ENCODE assay signal across 11 cellular contexts in the genomic region with DNA sequence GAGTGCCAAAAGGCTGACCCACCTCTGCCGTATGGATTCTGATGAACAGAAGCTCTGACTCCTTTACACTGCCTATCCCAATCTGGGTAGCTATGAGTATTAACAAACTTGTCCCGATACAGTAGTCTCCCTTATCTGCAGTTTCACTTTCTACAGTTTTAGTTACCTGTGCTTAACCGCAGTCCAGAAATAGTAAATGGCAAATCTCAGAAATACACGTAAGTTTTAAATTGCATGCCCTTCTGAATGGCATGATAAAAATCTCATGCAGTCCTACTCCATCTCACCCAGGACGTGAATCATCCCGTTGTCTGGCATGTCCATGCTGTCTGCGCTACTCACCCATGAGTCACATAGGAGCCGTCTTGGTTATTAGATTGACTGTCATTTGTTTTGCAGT.
A peak's percentile ranks its signal among the peaks of the same experiment; 100 is the strongest.
DNase-seq lines count a peak whose midpoint lies in the region; ATAC-seq and TF ChIP-seq lines count a peak whose summit lies in the region.
"Had no signal": no experiment of that assay in that cellular context is flagged by ENCODE, and none has a peak within 500 bp of the region (broad histone marks: within the 10 kb centered on the region; RNA-seq: fewer than 3 reads in every experiment).

No MANE protein-coding gene starts in this region.

- no peaks in the 10 kb centered on the region for H3K9me3 Mint-ChIP-seq in stimulated activated naive B cell treated with anti-CD40 and anti-IgM and Interleukin-4, amounts not matched to agents 10 μg/mL and 1 μg/mL and 100 μg/mL, for 72 hours
- H3K9me3 Mint-ChIP-seq: stimulated activated memory B cell treated with anti-CD40 and anti-IgM and Interleukin-4, amounts not matched to agents 10 μg/mL and 1 μg/mL and 100 μg/mL, for 72 hours had no signal

- no peaks in the 10 kb centered on the region for H4K20me1 ChIP-seq in SK-N-SH (ENCODE audit: insufficient read depth)

- no peak for ATAC-seq in stimulated activated naive B cell treated with anti-CD40 and anti-IgM and Interleukin-4, amounts not matched to agents 10 μg/mL and 1 μg/mL and 100 μg/mL, for 72 hours (replicated peaks)
- ATAC-seq: stimulated activated memory B cell treated with anti-CD40 and anti-IgM and Interleukin-4, amounts not matched to agents 10 μg/mL and 1 μg/mL and 100 μg/mL, for 72 hours had no signal

- H3K4me3 ChIP-seq in SK-N-SH (ENCODE audit: low read depth in 2 of 2, low read length in 1 of 2) (peak overlapping the region in 1 of 2 experiments; percentile 27; a peak in 2 of 4 replicates), fibroblast of pulmonary artery (replicated peaks; ENCODE audit: low read depth, low read length) (peak overlapping the region; percentile 12)

- peak in 1 of 2 experiments; percentile 91; a peak in 2 of 4 replicates for TF ChIP-seq EP300 in SK-N-SH (IDR thresholded peaks at IDR 0.05; ENCODE audit: borderline replicate concordance in 1 of 2, low read depth in 1 of 2, low read length in 1 of 2)

- no peaks in the 10 kb centered on the region for H3K27me3 ChIP-seq in SK-N-SH (ENCODE audit: insufficient read depth)

- H3K4me3 Mint-ChIP-seq in stimulated activated naive B cell treated with anti-CD40 and anti-IgM and Interleukin-4, amounts not matched to agents 10 μg/mL and 1 μg/mL and 100 μg/mL, for 72 hours = no peak overlapping the region
- H3K4me3 Mint-ChIP-seq: stimulated activated memory B cell treated with anti-CD40 and anti-IgM and Interleukin-4, amounts not matched to agents 10 μg/mL and 1 μg/mL and 100 μg/mL, for 72 hours had no signal

- no peaks in the 10 kb centered on the region for H3K36me3 Mint-ChIP-seq in stimulated activated naive B cell treated with anti-CD40 and anti-IgM and Interleukin-4, amounts not matched to agents 10 μg/mL and 1 μg/mL and 100 μg/mL, for 72 hours
- H3K36me3 Mint-ChIP-seq: stimulated activated memory B cell treated with anti-CD40 and anti-IgM and Interleukin-4, amounts not matched to agents 10 μg/mL and 1 μg/mL and 100 μg/mL, for 72 hours had no signal

- TF ChIP-seq CTCF in SK-N-SH (IDR thresholded peaks at IDR 0.05) (no peak), fibroblast of pulmonary artery (IDR thresholded peaks at IDR 0.05; ENCODE audit: low read length, missing control alignments) (no peak), GM13976 (IDR thresholded peaks at IDR 0.05; ENCODE audit: borderline replicate concordance, control extremely low read depth, extremely low read depth, insufficient read depth, missing control alignments) (no peak)

- H3K27me3 Mint-ChIP-seq in stimulated activated naive B cell treated with anti-CD40 and anti-IgM and Interleukin-4, amounts not matched to agents 10 μg/mL and 1 μg/mL and 100 μg/mL, for 72 hours = peaks cover 29 to 42% of the 10 kb centered on the region in 2 donors

- no peaks in the 10 kb centered on the region for H3K79me2 ChIP-seq in SK-N-SH (ENCODE audit: insufficient read depth)

- peak overlapping the region; percentile 5; the same call in 1 of the 2 replicates for H2AFZ ChIP-seq in SK-N-SH (ENCODE audit: low read depth)

- WGBS in SK-N-SH (ENCODE audit: low lambda C conversion rate) = 10% methylated on average over 8 of the region's 8 CpGs

- no peaks in the 10 kb centered on the region for H3K9me3 ChIP-seq in SK-N-SH

- H3K27ac ChIP-seq in SK-N-SH (ENCODE audit: low read depth in 2 of 2, low read length in 1 of 2) = peak overlapping the region; percentile 43 to 75; a peak in 3 of 4 replicates

- H3K9ac ChIP-seq in SK-N-SH = peak overlapping the region; percentile 45; the same call in 1 of the 2 replicates

- H3K9me2 ChIP-seq in SK-N-SH = no peaks in the 10 kb centered on the region

- peaks cover 30% of the 10 kb centered on the region for H3F3A ChIP-seq in SK-N-SH (replicated peaks; ENCODE audit: insufficient read depth)

- CTCF ChIA-PET in SK-N-SH (lab: Yijun Ruan, JAX) = interaction anchor here (0.6 to 2.4 kb wide), 2 partner anchors 15 to 413 kb away, joined by 3 to 14 read pairs; no protein-coding TSS in a partner anchor

- in situ Hi-C loops in GM13976 (cut with MboI; ENCODE audit: low sequenced_read_pairs, unreplicated experiment) = no loop called here

- H3K4me1 ChIP-seq in SK-N-SH (ENCODE audit: control insufficient read depth in 1 of 2, insufficient read depth in 2 of 2, low read depth in 1 of 2, low read length in 1 of 2) = peaks cover 0 to 28% of the 10 kb centered on the region in 2 experiments; a peak in 2 of 4 replicates

- no peak overlapping the region for H3K27ac Mint-ChIP-seq in stimulated activated naive B cell treated with anti-CD40 and anti-IgM and Interleukin-4, amounts not matched to agents 10 μg/mL and 1 μg/mL and 100 μg/mL, for 72 hours
- H3K27ac Mint-ChIP-seq: stimulated activated memory B cell treated with anti-CD40 and anti-IgM and Interleukin-4, amounts not matched to agents 10 μg/mL and 1 μg/mL and 100 μg/mL, for 72 hours had no signal

- no peak for TF ChIP-seq RAD21 in SK-N-SH (IDR thresholded peaks at IDR 0.05; ENCODE audit: low read length)

- H3K4me1 Mint-ChIP-seq in stimulated activated naive B cell treated with anti-CD40 and anti-IgM and Interleukin-4, amounts not matched to agents 10 μg/mL and 1 μg/mL and 100 μg/mL, for 72 hours = no peaks in the 10 kb centered on the region
- H3K4me1 Mint-ChIP-seq: stimulated activated memory B cell treated with anti-CD40 and anti-IgM and Interleukin-4, amounts not matched to agents 10 μg/mL and 1 μg/mL and 100 μg/mL, for 72 hours had no signal

- DNase-seq in 8988T (peak; percentile 38), HCEC 1CT (peak; percentile 86), SK-N-SH (no peak), fibroblast of pulmonary artery (ENCODE audit: low read depth) (peak; percentile 75), NCI-H345 treated with DMSO at 0.1 percent for 48 hours (lab: John Stamatoyannopoulos, UW; ENCODE audit: unreplicated experiment) (no peak), GM13976 (ENCODE audit: low spot score) (no peak), dermis blood vessel endothelial cell (no peak)
- DNase-seq in stimulated activated naive B cell treated with anti-CD40 and anti-IgM and Interleukin-4, amounts not matched to agents 10 μg/mL and 1 μg/mL and 100 μg/mL, for 72 hours = no peak
- DNase-seq: islet precursor cell, NCI-H524 had no signal

- H3K4me2 ChIP-seq in SK-N-SH = peak overlapping the region; percentile 57

- H3K36me3 ChIP-seq in SK-N-SH (replicated peaks in 1 of 2; ENCODE audit: control insufficient read depth in 1 of 2, insufficient read depth in 2 of 2, low read length in 1 of 2) = no peaks in the 10 kb centered on the region

- POLR2A ChIA-PET in SK-N-SH (lab: Yijun Ruan, JAX) = no interaction called here

TF ChIP-seq in SK-N-SH, 30 proteins besides CTCF, POLR2A, EP300 and RAD21 (continues in another document):
- TF ChIP-seq, protein P1, sequence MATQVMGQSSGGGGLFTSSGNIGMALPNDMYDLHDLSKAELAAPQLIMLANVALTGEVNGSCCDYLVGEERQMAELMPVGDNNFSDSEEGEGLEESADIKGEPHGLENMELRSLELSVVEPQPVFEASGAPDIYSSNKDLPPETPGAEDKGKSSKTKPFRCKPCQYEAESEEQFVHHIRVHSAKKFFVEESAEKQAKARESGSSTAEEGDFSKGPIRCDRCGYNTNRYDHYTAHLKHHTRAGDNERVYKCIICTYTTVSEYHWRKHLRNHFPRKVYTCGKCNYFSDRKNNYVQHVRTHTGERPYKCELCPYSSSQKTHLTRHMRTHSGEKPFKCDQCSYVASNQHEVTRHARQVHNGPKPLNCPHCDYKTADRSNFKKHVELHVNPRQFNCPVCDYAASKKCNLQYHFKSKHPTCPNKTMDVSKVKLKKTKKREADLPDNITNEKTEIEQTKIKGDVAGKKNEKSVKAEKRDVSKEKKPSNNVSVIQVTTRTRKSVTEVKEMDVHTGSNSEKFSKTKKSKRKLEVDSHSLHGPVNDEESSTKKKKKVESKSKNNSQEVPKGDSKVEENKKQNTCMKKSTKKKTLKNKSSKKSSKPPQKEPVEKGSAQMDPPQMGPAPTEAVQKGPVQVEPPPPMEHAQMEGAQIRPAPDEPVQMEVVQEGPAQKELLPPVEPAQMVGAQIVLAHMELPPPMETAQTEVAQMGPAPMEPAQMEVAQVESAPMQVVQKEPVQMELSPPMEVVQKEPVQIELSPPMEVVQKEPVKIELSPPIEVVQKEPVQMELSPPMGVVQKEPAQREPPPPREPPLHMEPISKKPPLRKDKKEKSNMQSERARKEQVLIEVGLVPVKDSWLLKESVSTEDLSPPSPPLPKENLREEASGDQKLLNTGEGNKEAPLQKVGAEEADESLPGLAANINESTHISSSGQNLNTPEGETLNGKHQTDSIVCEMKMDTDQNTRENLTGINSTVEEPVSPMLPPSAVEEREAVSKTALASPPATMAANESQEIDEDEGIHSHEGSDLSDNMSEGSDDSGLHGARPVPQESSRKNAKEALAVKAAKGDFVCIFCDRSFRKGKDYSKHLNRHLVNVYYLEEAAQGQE (IDR thresholded peaks at IDR 0.05; ENCODE audit: low read depth, low read length) = peak; percentile 44; the same call in 1 of the 2 replicates
- TF ChIP-seq SIN3A (IDR thresholded peaks at IDR 0.05; ENCODE audit: borderline replicate concordance, low read depth, low read length) = no peak; the same call in 1 of the 2 replicates
- no peak for TF ChIP-seq GATA2 (CRISPR knock-in tag; IDR thresholded peaks at IDR 0.05)
- 0 out of 2 replicates have a peak, but pooled peaks have one; percentile 47 for TF ChIP-seq FOXM1 (IDR thresholded peaks at IDR 0.05; ENCODE audit: low read depth)
- TF ChIP-seq FOSL2 (IDR thresholded peaks at IDR 0.05; ENCODE audit: borderline replicate concordance, low read depth) = peak; percentile 99
- TF ChIP-seq, protein P2, sequence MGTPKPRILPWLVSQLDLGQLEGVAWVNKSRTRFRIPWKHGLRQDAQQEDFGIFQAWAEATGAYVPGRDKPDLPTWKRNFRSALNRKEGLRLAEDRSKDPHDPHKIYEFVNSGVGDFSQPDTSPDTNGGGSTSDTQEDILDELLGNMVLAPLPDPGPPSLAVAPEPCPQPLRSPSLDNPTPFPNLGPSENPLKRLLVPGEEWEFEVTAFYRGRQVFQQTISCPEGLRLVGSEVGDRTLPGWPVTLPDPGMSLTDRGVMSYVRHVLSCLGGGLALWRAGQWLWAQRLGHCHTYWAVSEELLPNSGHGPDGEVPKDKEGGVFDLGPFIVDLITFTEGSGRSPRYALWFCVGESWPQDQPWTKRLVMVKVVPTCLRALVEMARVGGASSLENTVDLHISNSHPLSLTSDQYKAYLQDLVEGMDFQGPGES (IDR thresholded peaks at IDR 0.05; ENCODE audit: low read depth, low read length) = no peak
- TF ChIP-seq, protein P3, sequence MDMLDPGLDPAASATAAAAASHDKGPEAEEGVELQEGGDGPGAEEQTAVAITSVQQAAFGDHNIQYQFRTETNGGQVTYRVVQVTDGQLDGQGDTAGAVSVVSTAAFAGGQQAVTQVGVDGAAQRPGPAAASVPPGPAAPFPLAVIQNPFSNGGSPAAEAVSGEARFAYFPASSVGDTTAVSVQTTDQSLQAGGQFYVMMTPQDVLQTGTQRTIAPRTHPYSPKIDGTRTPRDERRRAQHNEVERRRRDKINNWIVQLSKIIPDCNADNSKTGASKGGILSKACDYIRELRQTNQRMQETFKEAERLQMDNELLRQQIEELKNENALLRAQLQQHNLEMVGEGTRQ (IDR thresholded peaks at IDR 0.05; ENCODE audit: borderline replicate concordance, low read depth, low read length) = no peak
- peak; percentile 92 for TF ChIP-seq TCF12 (IDR thresholded peaks at IDR 0.05)
- no peak for TF ChIP-seq YY1 (IDR thresholded peaks at IDR 0.05; ENCODE audit: low read depth)

Comparison
In these comparisons a context has a peak if more than half of its experiments do, and no peak if none do; other contexts are left out.
1. DNase-seq: peak in 8988T (single experiment), HCEC 1CT (single experiment) and fibroblast of pulmonary artery (single experiment); none in SK-N-SH (single experiment), NCI-H345 treated with DMSO at 0.1 percent for 48 hours (single experiment), GM13976 (single experiment), dermis blood vessel endothelial cell (single experiment) and stimulated activated naive B cell treated with anti-CD40 and anti-IgM and Interleukin-4, amounts not matched to agents 10 μg/mL and 1 μg/mL and 100 μg/mL, for 72 hours (single experiment).